ENCODE assay signal across 28 cellular contexts in the genomic region with DNA sequence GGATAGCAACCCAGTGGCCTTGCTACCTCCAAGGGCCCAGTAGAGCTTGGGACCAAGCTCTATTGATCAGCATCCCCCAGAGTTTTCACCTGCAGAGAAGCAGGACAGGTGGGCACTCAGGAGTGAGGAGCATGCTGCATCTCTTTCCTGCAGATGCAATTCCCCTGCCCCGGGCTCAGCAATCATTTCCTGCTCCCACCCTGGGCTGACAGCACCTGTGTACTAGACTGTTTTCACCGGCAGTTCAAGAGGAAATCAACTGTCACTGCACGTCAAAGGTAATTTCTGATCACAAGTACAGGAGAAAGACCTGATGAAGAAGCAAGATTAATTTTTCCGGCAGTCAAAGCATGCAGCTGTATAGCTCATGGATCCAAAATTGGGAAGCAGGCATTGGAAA. TPM values are rescaled to one million over a fixed set of nuclear protein-coding genes. Genes with fewer than 3 reads are reported as not detected.
"Had no signal": no experiment of that assay in that cellular context is flagged by ENCODE, and none has a peak within 500 bp of the region (broad histone marks: within the 10 kb centered on the region; RNA-seq: fewer than 3 reads in every experiment).

No MANE protein-coding gene starts in this region.

- H3K27ac Mint-ChIP-seq: activated CD4-positive, alpha-beta T cell treated with anti-CD3 and anti-CD28 coated beads, Interleukin-2, amount 10 ng/mL, durations not matched to agents 24 days and 14 days; activated CD8-positive, alpha-beta T cell treated with anti-CD3 and anti-CD28 coated beads for 36 hours; effector memory CD8-positive, alpha-beta T cell; naive B cell; progenitor cell of endocrine pancreas had no signal

- H3K4me3 ChIP-seq: adrenal gland, breast epithelium, colonic mucosa, dorsolateral prefrontal cortex, lower lobe of right lung, upper lobe of right lung had no signal

- DNase-seq: activated CD4-positive, alpha-beta T cell treated with anti-CD3 and anti-CD28 coated beads, Interleukin-2, amount 10 ng/mL, durations not matched to agents 24 days and 14 days; activated CD8-positive, alpha-beta T cell treated with anti-CD3 and anti-CD28 coated beads for 36 hours; activated T-cell treated with anti-CD3 and anti-CD28 coated beads, Interleukin-2, amount 50 U/mL, for 1 hour; adrenal gland; colonic mucosa; dorsolateral prefrontal cortex; effector memory CD8-positive, alpha-beta T cell; foreskin melanocyte; lower lobe of right lung; mesendoderm; naive B cell; stimulated activated CD4-positive, alpha-beta T cell treated with anti-CD3 and anti-CD28 coated beads, Interleukin-4, amount 100 ng/mL, for 1 hour; stimulated activated naive CD8-positive, alpha-beta T cell treated with anti-CD3 and anti-CD28 coated beads, Interleukin-15, Interleukin-2, amounts not matched to agents 100 U/mL and 50 U/mL, for 24 hours; SW 1271; upper lobe of right lung had no signal

- H3K36me3 ChIP-seq: adrenal gland, breast epithelium, colonic mucosa, lower lobe of right lung, upper lobe of right lung had no signal

- H3K27ac ChIP-seq: adrenal gland, breast epithelium, colonic mucosa, lower lobe of right lung, upper lobe of right lung, VCaP had no signal

- ATAC-seq: activated CD4-positive, CD25-positive, alpha-beta regulatory T cell treated with anti-CD3 and anti-CD28 coated beads, Interleukin-2, amount 50 U/mL, for 24 hours; activated CD8-positive, alpha-beta T cell treated with anti-CD3 and anti-CD28 coated beads for 36 hours; effector memory CD8-positive, alpha-beta T cell; esophagus mucosa; left lobe of liver; lower lobe of right lung; stimulated activated naive CD8-positive, alpha-beta T cell treated with anti-CD3 and anti-CD28 coated beads, Interleukin-15, Interleukin-2, amounts not matched to agents 100 U/mL and 50 U/mL, for 24 hours; upper lobe of right lung had no signal

- H3K4me1 ChIP-seq: adrenal gland, breast epithelium, colonic mucosa, lower lobe of right lung had no signal

- H3K9me3 Mint-ChIP-seq: activated CD4-positive, alpha-beta T cell treated with anti-CD3 and anti-CD28 coated beads, Interleukin-2, amount 10 ng/mL, durations not matched to agents 24 days and 14 days; activated CD8-positive, alpha-beta T cell treated with anti-CD3 and anti-CD28 coated beads for 36 hours; central memory CD8-positive, alpha-beta T cell; effector memory CD8-positive, alpha-beta T cell had no signal

- H3K9me3 ChIP-seq: adrenal gland, breast epithelium, colonic mucosa, lower lobe of right lung, upper lobe of right lung had no signal

- H3K4me3 Mint-ChIP-seq: activated CD4-positive, alpha-beta T cell treated with anti-CD3 and anti-CD28 coated beads, Interleukin-2, amount 10 ng/mL, durations not matched to agents 24 days and 14 days; activated CD8-positive, alpha-beta T cell treated with anti-CD3 and anti-CD28 coated beads for 36 hours; central memory CD8-positive, alpha-beta T cell; effector memory CD8-positive, alpha-beta T cell; naive B cell had no signal

RNA-seq across cellular contexts. Expression of a gene that starts 8.8 kb away (rescaled TPM):
- total RNA-seq: colonic mucosa; endothelial cell of umbilical vein; esophagus mucosa; kidney epithelial cell; left lobe of liver; lower lobe of right lung; osteoblast; progenitor cell of endocrine pancreas; subcutaneous adipose tissue; T-helper 2 cell treated with Interferon-gamma antibody and Interleukin-4, amounts not matched to agents 100 ng/mL and 5 ng/mL, for 36 hours had no signal
- polyA plus RNA-seq: endothelial cell of umbilical vein, thymus had no signal

RNA-seq across cellular contexts. Expression of a gene that starts 10.5 kb away (rescaled TPM):
- total RNA-seq: breast epithelium, endothelial cell of umbilical vein, esophagus mucosa, osteoblast, progenitor cell of endocrine pancreas, subcutaneous adipose tissue had no signal
- polyA plus RNA-seq: endothelial cell of umbilical vein had no signal

RNA-seq across cellular contexts. Expression of a gene that starts 41.3 kb away (rescaled TPM):
- total RNA-seq: activated CD4-positive, alpha-beta T cell treated with anti-CD3 and anti-CD28 coated beads, Interleukin-2, amount 10 ng/mL, durations not matched to agents 24 days and 14 days; endothelial cell of umbilical vein had no signal
- polyA plus RNA-seq: endothelial cell of umbilical vein had no signal
